19 cellular contexts compared by ENCODE assay signal in the genomic region with DNA sequence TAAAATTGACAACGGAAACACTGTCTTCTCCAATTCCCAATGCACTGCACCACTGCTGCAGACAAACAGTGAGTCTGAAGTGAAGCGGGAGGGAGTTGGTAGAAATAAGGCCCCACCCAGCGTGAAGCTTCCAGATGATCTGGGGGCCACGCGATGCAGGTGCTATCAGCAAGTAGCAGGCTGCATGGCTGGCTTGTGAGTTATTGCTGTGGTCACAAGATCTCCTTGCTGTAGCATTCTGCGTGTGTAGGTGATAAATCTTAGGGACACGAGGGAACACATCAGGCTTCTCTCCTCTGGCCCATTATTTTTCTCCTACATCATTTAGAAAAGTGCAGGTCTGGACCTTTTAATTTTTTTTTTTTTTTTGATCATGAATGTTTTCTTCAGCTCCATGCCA.
DNase-seq lines count a peak whose midpoint lies in the region; ATAC-seq, FAIRE-seq and TF ChIP-seq lines count a peak whose summit lies in the region.
"Had no signal": no experiment of that assay in that cellular context is flagged by ENCODE, and none has a peak within 500 bp of the region (broad histone marks: within the 10 kb centered on the region; RNA-seq: fewer than 3 reads in every experiment).

No MANE protein-coding gene starts in this region.

- 0% methylated on average over 7 of the region's 7 CpGs for WGBS in K562 (ENCODE audit: insufficient coverage, low coverage, missing lambda C conversion rate)
- WGBS in tibial nerve, 2 donors, result 26 to 29% methylated on average over 7 of the region's 7 CpGs

- H3K4me1 ChIP-seq in K562 (replicated peaks in 1 of 2; ENCODE audit: control insufficient read depth in 2 of 2, insufficient read depth in 2 of 2, low read length in 2 of 2), result peaks cover 10 to 26% of the 10 kb centered on the region in 2 experiments; a peak in 4 of 5 replicates
- H3K4me1 ChIP-seq in effector memory CD4-positive, alpha-beta T cell (ENCODE audit: control insufficient read depth, insufficient read depth, low read length, poor library complexity, severe bottlenecking), result no peaks in the 10 kb centered on the region
- no peaks in the 10 kb centered on the region for H3K4me1 ChIP-seq in tibial nerve
- no peaks in the 10 kb centered on the region for H3K4me1 ChIP-seq in MM.1S (ENCODE audit: low read length)
- H3K4me1 ChIP-seq: A549 had no signal

- H4K20me1 ChIP-seq in K562 (replicated peaks; ENCODE audit: control insufficient read depth, insufficient read depth, low read length), result 0 out of 2 replicates have a peak, but pooled peaks cover 3% of the 10 kb centered on the region
- no peaks in the 10 kb centered on the region for H4K20me1 ChIP-seq in MM.1S (ENCODE audit: insufficient read depth, low read length)

- H3K9me2 ChIP-seq in MM.1S (replicated peaks; ENCODE audit: insufficient read depth, low read length), result no peaks in the 10 kb centered on the region

- intact Hi-C loops in activated CD4-positive, alpha-beta T cell treated with anti-CD3 and anti-CD28 coated beads for 36 hours (cut with DNase I, micrococcal nuclease), result no loop called here
- intact Hi-C loops in K562 (cut with micrococcal nuclease), result loop anchor here (2.0 kb wide), 1 partner anchor 72 kb away; no protein-coding TSS in a partner anchor

- peak; percentile 100 for FAIRE-seq in K562 (lab: Jason Lieb, UNC)
- FAIRE-seq: A549, D721Med, G401.6, GM12891, GM19239 had no signal

- H3K9ac ChIP-seq in K562 (ENCODE audit: insufficient read depth in 1 of 2, low read depth in 2 of 2, low read length in 2 of 2) (peak overlapping the region in 1 of 2 experiments; percentile 25; a peak in 1 of 4 replicates), MM.1S (ENCODE audit: low read length) (no peak overlapping the region)

- H3K36me3 Mint-ChIP-seq in activated CD4-positive, alpha-beta T cell treated with anti-CD3 and anti-CD28 coated beads for 36 hours (ENCODE audit: low read depth), result no peaks in the 10 kb centered on the region

- CTCF ChIA-PET in activated CD4-positive, alpha-beta T cell treated with anti-CD3 and anti-CD28 coated beads for 36 hours (lab: Charles Lee), result no interaction called here
- CTCF ChIA-PET in K562 (lab: Yijun Ruan, JAX; ENCODE audit: low intra/inter-chr PET ratio), result no interaction called here

- H3K79me2 ChIP-seq in K562 (ENCODE audit: control insufficient read depth, insufficient read depth, low read length) (no peaks in the 10 kb centered on the region), MM.1S (ENCODE audit: low read length) (no peaks in the 10 kb centered on the region)

- no peaks in the 10 kb centered on the region for H3F3A ChIP-seq in MM.1S (ENCODE audit: insufficient read depth, low read length)

- H3K9me1 ChIP-seq in K562 (ENCODE audit: control insufficient read depth, insufficient read depth, low read length), result no peaks in the 10 kb centered on the region

- H3K27ac ChIP-seq in K562 (ENCODE audit: extremely low read depth, low read depth, low read length), result peak overlapping the region; percentile 19; the same call in 2 of the 3 replicates
- no peak overlapping the region for H3K27ac ChIP-seq in effector memory CD4-positive, alpha-beta T cell (ENCODE audit: insufficient read depth, low read length, poor library complexity, severe bottlenecking)
- no peak overlapping the region for H3K27ac ChIP-seq in tibial nerve
- H3K27ac ChIP-seq in MM.1S (ENCODE audit: low read length), result no peak overlapping the region
- H3K27ac ChIP-seq: 22Rv1, A549, C4-2B had no signal

- POLR2A ChIA-PET in activated CD4-positive, alpha-beta T cell treated with anti-CD3 and anti-CD28 coated beads for 36 hours (lab: Charles Lee), result no interaction called here
- POLR2A ChIA-PET in K562 (lab: Yijun Ruan, JAX), result interaction anchor here (1.6 to 2.0 kb wide), 2 partner anchors 12 to 77 kb away, joined by 4 to 6 read pairs; no protein-coding TSS in a partner anchor

- H3K4me1 Mint-ChIP-seq in activated CD4-positive, alpha-beta T cell treated with anti-CD3 and anti-CD28 coated beads for 36 hours, result no peaks in the 10 kb centered on the region

- H3K36me3 ChIP-seq in K562 (ENCODE audit: control insufficient read depth, insufficient read depth, low read length) (no peaks in the 10 kb centered on the region), tibial nerve (no peaks in the 10 kb centered on the region), MM.1S (replicated peaks; ENCODE audit: insufficient read depth, low read length) (no peaks in the 10 kb centered on the region)
- no peaks in the 10 kb centered on the region for H3K36me3 ChIP-seq in effector memory CD4-positive, alpha-beta T cell (ENCODE audit: control insufficient read depth, insufficient read depth, low read length)
- H3K36me3 ChIP-seq: HAP-1 had no signal

- no peak for TF ChIP-seq POLR2A in K562 (conservative IDR thresholded peaks at IDR 0.05)
- no peak for TF ChIP-seq POLR2A in tibial nerve (IDR thresholded peaks at IDR 0.05)

- H3K9me3 ChIP-seq in K562 (replicated peaks; ENCODE audit: control insufficient read depth, insufficient read depth, low read depth, low read length), result no peaks in the 10 kb centered on the region; the same call in 1 of the 2 replicates
- H3K9me3 ChIP-seq in effector memory CD4-positive, alpha-beta T cell (ENCODE audit: control insufficient read depth, low read length), result no peaks in the 10 kb centered on the region
- no peaks in the 10 kb centered on the region for H3K9me3 ChIP-seq in tibial nerve
- H3K9me3 ChIP-seq in MM.1S (replicated peaks; ENCODE audit: insufficient read depth, low read length), result no peaks in the 10 kb centered on the region
- H3K9me3 ChIP-seq: A549, HAP-1 had no signal

- H3K9me3 Mint-ChIP-seq in activated CD4-positive, alpha-beta T cell treated with anti-CD3 and anti-CD28 coated beads for 36 hours (ENCODE audit: low read depth), result peaks cover 8% of the 10 kb centered on the region

- TF ChIP-seq CTCF in K562 (IDR thresholded peaks at IDR 0.05 in 2 of 3, conservative IDR thresholded peaks at IDR 0.05 in 1 of 3; ENCODE audit: insufficient read depth in 2 of 3, low read depth in 1 of 3, low read length in 3 of 3) (no peak), tibial nerve (IDR thresholded peaks at IDR 0.05) (no peak), MM.1S (IDR thresholded peaks at IDR 0.05; ENCODE audit: low read length) (no peak)

- H3K4me3 Mint-ChIP-seq in activated CD4-positive, alpha-beta T cell treated with anti-CD3 and anti-CD28 coated beads for 36 hours, result no peak overlapping the region
- H3K4me3 Mint-ChIP-seq: CD4-positive, alpha-beta T cell had no signal

- peak; percentile 97 for TF ChIP-seq EP300 in K562 (IDR thresholded peaks at IDR 0.05; ENCODE audit: low read length)
- no peak for TF ChIP-seq EP300 in tibial nerve (IDR thresholded peaks at IDR 0.05)

- H3K27me3 Mint-ChIP-seq in activated CD4-positive, alpha-beta T cell treated with anti-CD3 and anti-CD28 coated beads for 36 hours, result no peaks in the 10 kb centered on the region
- H3K27me3 Mint-ChIP-seq: CD4-positive, alpha-beta T cell had no signal

- H3K27ac Mint-ChIP-seq in activated CD4-positive, alpha-beta T cell treated with anti-CD3 and anti-CD28 coated beads for 36 hours, result no peak overlapping the region
- H3K27ac Mint-ChIP-seq: CD4-positive, alpha-beta T cell had no signal

- peaks cover 0 to 8% of the 10 kb centered on the region in 2 experiments; a peak in 2 of 5 replicates for H3K27me3 ChIP-seq in K562 (ENCODE audit: control insufficient read depth in 2 of 2, insufficient read depth in 2 of 2, low read length in 2 of 2)
- H3K27me3 ChIP-seq in effector memory CD4-positive, alpha-beta T cell (replicated peaks; ENCODE audit: control insufficient read depth, insufficient read depth, low read length, poor library complexity, severe bottlenecking), result no peaks in the 10 kb centered on the region
- H3K27me3 ChIP-seq in tibial nerve, result no peaks in the 10 kb centered on the region
- no peaks in the 10 kb centered on the region for H3K27me3 ChIP-seq in MM.1S (replicated peaks; ENCODE audit: insufficient read depth, low read length)

- H2AFZ ChIP-seq in K562 (ENCODE audit: low read depth, low read length) (peak overlapping the region; percentile 52; the same call in 1 of the 2 replicates), MM.1S (ENCODE audit: low read length) (no peak overlapping the region)

- BruUV-seq in K562 (replicated peaks; lab: Mats Ljungman, UMichigan), result no TSS peak

- peak; percentile 2 for DNase-seq in activated CD4-positive, alpha-beta T cell treated with anti-CD3 and anti-CD28 coated beads for 36 hours
- DNase-seq in activated CD4-positive, alpha-beta T cell treated with anti-CD3 and anti-CD28 coated beads, Interleukin-2, amount 50 U/mL, for 48 hours, result no peak
- peak; percentile 94 to 97 (median 95) for DNase-seq in K562 (ENCODE audit: extremely low read depth in 1 of 4, low spot score in 3 of 4)
- peak; percentile 86 for DNase-seq in left kidney (ENCODE audit: low read depth, low spot score)
- DNase-seq in effector memory CD4-positive, alpha-beta T cell, result no peak
- no peak for DNase-seq in tibial nerve (ENCODE audit: low spot score in 2 of 2)
- no peak for DNase-seq in MM.1S
- DNase-seq: AML-193; Caco-2; CD4-positive, alpha-beta T cell; GOT3 had no signal

- H3K4me3 ChIP-seq in K562 (no peak overlapping the region), tibial nerve (no peak overlapping the region), MM.1S (ENCODE audit: low read length) (no peak overlapping the region)
- H3K4me3 ChIP-seq in effector memory CD4-positive, alpha-beta T cell (ENCODE audit: insufficient read depth, low read depth, low read length, poor library complexity, severe bottlenecking), result no peak overlapping the region
- H3K4me3 ChIP-seq: A549, HAP-1 had no signal

- no peak for ATAC-seq in activated CD4-positive, alpha-beta T cell treated with anti-CD3 and anti-CD28 coated beads for 36 hours
- ATAC-seq in K562, result peak; percentile 98
- ATAC-seq: A549 had no signal

- H3K4me2 ChIP-seq in K562 (ENCODE audit: insufficient read depth, low read length) (peak overlapping the region; percentile 58), MM.1S (ENCODE audit: low read depth, low read length) (no peak overlapping the region)
- H3K4me2 ChIP-seq: A549 had no signal

- TF ChIP-seq RAD21 in K562 (CRISPR knock-in tag; conservative IDR thresholded peaks at IDR 0.05 in 1 of 2, IDR thresholded peaks at IDR 0.05 in 1 of 2), result peak in 1 of 2 experiments; percentile 22; a peak in 2 of 4 replicates

- in situ Hi-C loops in K562 (cut with MboI), result loop anchor here (25.0 kb wide), 1 partner anchor 1495 kb away; no protein-coding TSS in a partner anchor

TF ChIP-seq in K562, 482 proteins besides CTCF, POLR2A, EP300 and RAD21 (continues in another document):
- TF ChIP-seq MXI1 (IDR thresholded peaks at IDR 0.05; ENCODE audit: low read depth, low read length) (peak; percentile 65; the same call in 1 of the 2 replicates), MEF2D (tag; conservative IDR thresholded peaks at IDR 0.05; ENCODE audit: low read depth) (peak; percentile 56; the same call in 1 of the 2 replicates), COPS2 (conservative IDR thresholded peaks at IDR 0.05) (no peak)

Comparison
In these comparisons a context has a peak if more than half of its experiments do, and no peak if none do; other contexts are left out.
1. DNase-seq: peak in activated CD4-positive, alpha-beta T cell treated with anti-CD3 and anti-CD28 coated beads for 36 hours (single experiment), K562 (4 of 4) and left kidney (single experiment); none in activated CD4-positive, alpha-beta T cell treated with anti-CD3 and anti-CD28 coated beads, Interleukin-2, amount 50 U/mL, for 48 hours (0 of 2), effector memory CD4-positive, alpha-beta T cell (0 of 3), tibial nerve (0 of 2) and MM.1S (single experiment).